ENCODE assay signal across 33 cellular contexts in genomic region chr10:121270906-121271305, GRCh38.
"Had no signal": no experiment of that assay in that cellular context is flagged by ENCODE, and none has a peak within 500 bp of the region (broad histone marks: within the 10 kb centered on the region; RNA-seq: fewer than 3 reads in every experiment).

No MANE protein-coding gene starts in this region.

- H3K27me3 ChIP-seq: MG63 had no signal

- H3K36me3 ChIP-seq: MG63 had no signal

- H3K9me3 ChIP-seq: MG63 had no signal

- H3K4me3 ChIP-seq: MG63 had no signal

- DNase-seq: Kasumi-1, MG63, MM.1S, MV-4-11, NCI-H1048, NCI-H1092, NCI-H1092 treated with DMSO at 0.1 percent for 48 hours, NCI-H1105, NCI-H1105 treated with DMSO at 0.1 percent for 48 hours, NCI-H1417, NCI-H1417 treated with DMSO at 0.1 percent for 48 hours, NCI-H1436, NCI-H1436 treated with DMSO at 0.1 percent for 48 hours, NCI-H146, NCI-H1694, NCI-H1694 treated with DMSO at 0.1 percent for 48 hours, NCI-H187, NCI-H187 treated with DMSO at 0.1 percent for 48 hours, NCI-H1930, NCI-H2029, NCI-H2029 treated with DMSO at 0.1 percent for 48 hours, NCI-H2081, NCI-H2081 treated with DMSO at 0.1 percent for 48 hours, NCI-H2171, NCI-H2171 treated with DMSO at 0.1 percent for 48 hours, NCI-H2227 treated with DMSO at 0.1 percent for 48 hours, NCI-H226, NCI-H345, NCI-H446, NCI-H446 treated with DMSO at 0.1 percent for 48 hours, NCI-H510A, NCI-H510A treated with DMSO at 0.1 percent for 48 hours, NCI-H524 had no signal
